Comparison of ENCODE assay signal across 36 cellular contexts in genomic region chr15:79115461-79115860, GRCh38. TPM values are rescaled to one million over a fixed set of nuclear protein-coding genes. Genes with fewer than 3 reads are reported as not detected.
"Had no signal": no experiment of that assay in that cellular context is flagged by ENCODE, and none has a peak within 500 bp of the region (broad histone marks: within the 10 kb centered on the region; RNA-seq: fewer than 3 reads in every experiment).

No MANE protein-coding gene starts in this region.

- H3K27ac ChIP-seq: adrenal gland, breast epithelium, cardiac muscle cell, coronary artery, foreskin keratinocyte, gastrocnemius medialis, heart left ventricle, WERI-Rb-1 had no signal

- ATAC-seq: activated CD4-positive, CD25-positive, alpha-beta regulatory T cell treated with anti-CD3 and anti-CD28 coated beads, Interleukin-2, amount 50 U/mL, for 24 hours; activated CD8-positive, alpha-beta T cell treated with anti-CD3 and anti-CD28 coated beads for 36 hours; activated naive CD8-positive, alpha-beta T cell treated with anti-CD3 and anti-CD28 coated beads, Interleukin-2, amount 50 U/mL, for 24 hours; activated T-cell treated with anti-CD3 and anti-CD28 coated beads, Interleukin-2, amount 50 U/mL, for 72 hours; esophagus mucosa; foreskin keratinocyte; gastrocnemius medialis; heart left ventricle; T-helper 17 cell had no signal

- DNase-seq: activated B cell treated with CpG ODN at 0.5 μM for 24 hours; activated CD4-positive, alpha-beta T cell treated with anti-CD3 and anti-CD28 coated beads for 48 hours; activated CD4-positive, alpha-beta T cell treated with anti-CD3 and anti-CD28 coated beads, Interleukin-2, amount 50 U/mL, for 1 hour; activated CD4-positive, alpha-beta T cell treated with anti-CD3 and anti-CD28 coated beads, Interleukin-2, amount 50 U/mL, for 48 hours; activated CD8-positive, alpha-beta memory T cell treated with anti-CD3 and anti-CD28 coated beads, Interleukin-2, amount 50 U/mL, for 48 hours; activated CD8-positive, alpha-beta T cell treated with anti-CD3 and anti-CD28 coated beads for 36 hours; activated effector memory CD4-positive, alpha-beta T cell treated with Interleukin-2 at 50 U/mL for 16 hours; activated naive CD4-positive, alpha-beta T cell treated with anti-CD3 and anti-CD28 coated beads for 36 hours; activated naive CD8-positive, alpha-beta T cell treated with anti-CD3 and anti-CD28 coated beads for 36 hours; activated naive CD8-positive, alpha-beta T cell treated with anti-CD3 and anti-CD28 coated beads, Interleukin-2, amount 50 U/mL, for 24 hours; activated T-cell treated with anti-CD3 and anti-CD28 coated beads for 4 hours; activated T-cell treated with anti-CD3 and anti-CD28 coated beads, Interleukin-2, amount 50 U/mL, for 24 hours; activated T-cell treated with anti-CD3 and anti-CD28 coated beads, Interleukin-2, amount 50 U/mL, for 72 hours; adrenal gland; central memory CD4-positive, alpha-beta T cell; cerebellar nuclear complex; dorsolateral prefrontal cortex; effector memory CD4-positive, alpha-beta T cell; endodermal cell; foreskin keratinocyte; gastrocnemius medialis; glutamatergic neuron; heart left ventricle; T-helper 1 cell; T-helper 17 cell; T1000; WERI-Rb-1 had no signal

- H3K27me3 ChIP-seq: adrenal gland, cardiac muscle cell, dorsolateral prefrontal cortex, gastrocnemius medialis had no signal

- H3K4me3 ChIP-seq: adrenal gland, breast epithelium, cardiac muscle cell, coronary artery, gastrocnemius medialis, heart left ventricle had no signal

- H3K4me3 Mint-ChIP-seq: activated B cell treated with CpG ODN at 0.5 μM for 24 hours; activated CD8-positive, alpha-beta T cell treated with anti-CD3 and anti-CD28 coated beads for 36 hours; activated naive CD4-positive, alpha-beta T cell treated with anti-CD3 and anti-CD28 coated beads for 36 hours; activated naive CD4-positive, alpha-beta T cell treated with anti-CD3 and anti-CD28 coated beads, Interleukin-2, amount 50 U/mL, for 24 hours; activated naive CD8-positive, alpha-beta T cell treated with anti-CD3 and anti-CD28 coated beads for 36 hours; activated naive CD8-positive, alpha-beta T cell treated with anti-CD3 and anti-CD28 coated beads, Interleukin-2, amount 50 U/mL, for 24 hours; activated T-cell treated with anti-CD3 and anti-CD28 coated beads, Interleukin-2, amount 50 U/mL, for 24 hours; activated T-cell treated with anti-CD3 and anti-CD28 coated beads, Interleukin-2, amount 50 U/mL, for 72 hours; dendritic cell treated with granulocyte-macrophage colony-stimulating factor and Interleukin-4, amounts not matched to agents 40 ng/mL and 50 ng/mL, for 4 days; endodermal cell; T-helper 17 cell; T-helper 2 cell treated with Interferon-gamma antibody and Interleukin-4, amounts not matched to agents 5 μg/mL and 100 μg/mL, for 36 hours had no signal

- H3K4me1 Mint-ChIP-seq: activated B cell treated with CpG ODN at 0.5 μM for 24 hours; activated naive CD4-positive, alpha-beta T cell treated with anti-CD3 and anti-CD28 coated beads, Interleukin-2, amount 50 U/mL, for 24 hours; activated naive CD8-positive, alpha-beta T cell treated with anti-CD3 and anti-CD28 coated beads for 36 hours; activated naive CD8-positive, alpha-beta T cell treated with anti-CD3 and anti-CD28 coated beads, Interleukin-2, amount 50 U/mL, for 24 hours; brain; T-helper 17 cell had no signal

- H3K27ac Mint-ChIP-seq: activated B cell treated with CpG ODN at 0.5 μM for 24 hours; activated CD8-positive, alpha-beta T cell treated with anti-CD3 and anti-CD28 coated beads for 36 hours; activated naive CD4-positive, alpha-beta T cell treated with anti-CD3 and anti-CD28 coated beads for 36 hours; activated naive CD4-positive, alpha-beta T cell treated with anti-CD3 and anti-CD28 coated beads, Interleukin-2, amount 50 U/mL, for 24 hours; activated naive CD8-positive, alpha-beta T cell treated with anti-CD3 and anti-CD28 coated beads for 36 hours; activated naive CD8-positive, alpha-beta T cell treated with anti-CD3 and anti-CD28 coated beads, Interleukin-2, amount 50 U/mL, for 24 hours; activated T-cell treated with anti-CD3 and anti-CD28 coated beads, Interleukin-2, amount 50 U/mL, for 24 hours; activated T-cell treated with anti-CD3 and anti-CD28 coated beads, Interleukin-2, amount 50 U/mL, for 72 hours; dendritic cell treated with granulocyte-macrophage colony-stimulating factor and Interleukin-4, amounts not matched to agents 40 ng/mL and 50 ng/mL, for 4 days; endodermal cell; T-helper 17 cell; T-helper 2 cell treated with Interferon-gamma antibody and Interleukin-4, amounts not matched to agents 5 μg/mL and 100 μg/mL, for 36 hours had no signal

- H3K9me3 Mint-ChIP-seq: activated CD8-positive, alpha-beta T cell treated with anti-CD3 and anti-CD28 coated beads for 36 hours; activated naive CD4-positive, alpha-beta T cell treated with anti-CD3 and anti-CD28 coated beads for 36 hours; activated naive CD4-positive, alpha-beta T cell treated with anti-CD3 and anti-CD28 coated beads, Interleukin-2, amount 50 U/mL, for 24 hours; activated naive CD8-positive, alpha-beta T cell treated with anti-CD3 and anti-CD28 coated beads for 36 hours; activated T-cell treated with anti-CD3 and anti-CD28 coated beads, Interleukin-2, amount 50 U/mL, for 24 hours; activated T-cell treated with anti-CD3 and anti-CD28 coated beads, Interleukin-2, amount 50 U/mL, for 72 hours; dendritic cell treated with granulocyte-macrophage colony-stimulating factor and Interleukin-4, amounts not matched to agents 40 ng/mL and 50 ng/mL, for 4 days; T-helper 2 cell treated with Interferon-gamma antibody and Interleukin-4, amounts not matched to agents 5 μg/mL and 100 μg/mL, for 36 hours had no signal

- H3K9me3 ChIP-seq: adrenal gland, breast epithelium, gastrocnemius medialis had no signal

- H3K4me1 ChIP-seq: adrenal gland, breast epithelium, foreskin keratinocyte, gastrocnemius medialis, heart left ventricle had no signal

- H3K36me3 ChIP-seq: adrenal gland, breast epithelium, cardiac muscle cell, gastrocnemius medialis, heart left ventricle, WERI-Rb-1 had no signal

- H3K36me3 Mint-ChIP-seq: activated naive CD4-positive, alpha-beta T cell treated with anti-CD3 and anti-CD28 coated beads, Interleukin-2, amount 50 U/mL, for 24 hours; activated naive CD8-positive, alpha-beta T cell treated with anti-CD3 and anti-CD28 coated beads for 36 hours; brain had no signal

RNA-seq across cellular contexts. Expression of gene RASGRF1, which starts 24.9 kb away (rescaled TPM):
- total RNA-seq: activated CD8-positive, alpha-beta T cell treated with anti-CD3 and anti-CD28 coated beads for 36 hours; activated naive CD4-positive, alpha-beta T cell treated with anti-CD3 and anti-CD28 coated beads for 36 hours; activated naive CD8-positive, alpha-beta T cell treated with anti-CD3 and anti-CD28 coated beads for 36 hours; activated T-cell treated with anti-CD3 and anti-CD28 coated beads, Interleukin-2, amount 50 U/mL, for 72 hours; gastrocnemius medialis had no signal
